ENCODE assay signal across 22 cellular contexts in the genomic region with DNA sequence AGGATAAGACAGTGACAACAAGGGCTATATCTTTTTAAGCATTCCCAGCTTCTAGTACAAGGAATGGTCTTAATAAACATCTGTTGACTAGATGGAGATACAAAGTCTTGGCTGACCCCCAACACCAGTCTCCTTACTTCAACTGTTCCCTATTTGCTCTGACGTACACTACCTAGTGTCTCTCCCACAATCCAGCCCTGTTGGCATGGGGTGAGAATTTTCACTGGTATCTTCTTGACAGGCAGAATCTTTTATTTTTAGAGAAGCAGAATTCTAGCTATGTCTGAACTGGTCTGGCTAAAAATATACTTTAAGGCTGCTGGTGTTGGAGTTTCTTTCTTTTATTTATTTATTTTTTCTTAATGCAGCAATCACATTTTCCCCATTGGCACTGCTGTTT.
"Had no signal": no experiment of that assay in that cellular context is flagged by ENCODE, and none has a peak within 500 bp of the region (broad histone marks: within the 10 kb centered on the region; RNA-seq: fewer than 3 reads in every experiment).

No MANE protein-coding gene starts in this region.

- H2AFZ ChIP-seq: hepatocyte had no signal

- H3K27ac Mint-ChIP-seq: activated CD8-positive, alpha-beta T cell treated with anti-CD3 and anti-CD28 coated beads, Interleukin-2, amount 10 ng/mL, durations not matched to agents 7 days and 5 days; activated naive CD8-positive, alpha-beta T cell treated with anti-CD3 and anti-CD28 coated beads, Interleukin-2, amount 50 U/mL, for 24 hours; activated T-helper 1 cell treated with anti-CD3 and anti-CD28 coated beads, Interleukin-12 subunit alpha, Interleukin-12 subunit beta, Interleukin-2, Interleukin-4 antibody, amounts not matched to agents 30 ng/mL and 10 ng/mL and 1 ng/mL, durations not matched to agents 14 hours and 24 hours and 36 hours; immature natural killer cell; memory B cell; type B pancreatic cell had no signal

- H3K27me3 Mint-ChIP-seq: activated naive CD8-positive, alpha-beta T cell treated with anti-CD3 and anti-CD28 coated beads, Interleukin-2, amount 50 U/mL, for 24 hours; memory B cell; type B pancreatic cell had no signal

- H3K36me3 ChIP-seq: cardiac muscle cell had no signal

- H3K4me2 ChIP-seq: hepatocyte had no signal

- H3K4me3 Mint-ChIP-seq: activated CD8-positive, alpha-beta T cell treated with anti-CD3 and anti-CD28 coated beads, Interleukin-2, amount 10 ng/mL, durations not matched to agents 7 days and 5 days; activated naive CD8-positive, alpha-beta T cell treated with anti-CD3 and anti-CD28 coated beads, Interleukin-2, amount 50 U/mL, for 24 hours; activated T-helper 1 cell treated with anti-CD3 and anti-CD28 coated beads, Interleukin-12 subunit alpha, Interleukin-12 subunit beta, Interleukin-2, Interleukin-4 antibody, amounts not matched to agents 30 ng/mL and 10 ng/mL and 1 ng/mL, durations not matched to agents 14 hours and 24 hours and 36 hours; immature natural killer cell; memory B cell; type B pancreatic cell had no signal

- ATAC-seq: activated CD8-positive, alpha-beta T cell treated with anti-CD3 and anti-CD28 coated beads, Interleukin-2, amount 10 ng/mL, durations not matched to agents 7 days and 5 days; activated naive CD8-positive, alpha-beta T cell treated with anti-CD3 and anti-CD28 coated beads, Interleukin-2, amount 50 U/mL, for 24 hours; left lung had no signal

- H3K4me3 ChIP-seq: cardiac muscle cell, hepatocyte, left lung, spleen, thoracic aorta, vagina had no signal

- H3K4me1 ChIP-seq: left lung, spleen, vagina had no signal

- H3K27me3 ChIP-seq: cardiac muscle cell, hepatocyte, left lung, spleen, vagina had no signal

- DNase-seq: activated CD4-positive, alpha-beta T cell treated with anti-CD3 and anti-CD28 coated beads for 1 hour; activated CD4-positive, alpha-beta T cell treated with anti-CD3 and anti-CD28 coated beads, Interleukin-2, amount 50 U/mL, for 1 hour; activated CD8-positive, alpha-beta T cell treated with anti-CD3 and anti-CD28 coated beads, Interleukin-2, amount 10 ng/mL, durations not matched to agents 7 days and 5 days; activated gamma-delta T cell; activated naive CD4-positive, alpha-beta T cell treated with anti-CD3 and anti-CD28 coated beads, Interleukin-2, amount 50 U/mL, for 16 hours; activated naive CD8-positive, alpha-beta T cell treated with anti-CD3 and anti-CD28 coated beads, Interleukin-2, amount 50 U/mL, for 24 hours; foreskin fibroblast; immature natural killer cell; left lung; occipital lobe; posterior cingulate gyrus; spleen; stimulated activated CD4-positive, alpha-beta T cell treated with anti-CD3 and anti-CD28 coated beads, Interleukin-4, amount 100 ng/mL, for 1 hour; stimulated activated naive CD4-positive, alpha-beta T cell; T-helper 9 cell had no signal

- H3K9me3 Mint-ChIP-seq: activated naive CD8-positive, alpha-beta T cell treated with anti-CD3 and anti-CD28 coated beads, Interleukin-2, amount 50 U/mL, for 24 hours; activated T-helper 1 cell treated with anti-CD3 and anti-CD28 coated beads, Interleukin-12 subunit alpha, Interleukin-12 subunit beta, Interleukin-2, Interleukin-4 antibody, amounts not matched to agents 30 ng/mL and 10 ng/mL and 1 ng/mL, durations not matched to agents 14 hours and 24 hours and 36 hours; immature natural killer cell; memory B cell; type B pancreatic cell had no signal

- H3K9me3 ChIP-seq: left lung, spleen, thoracic aorta, vagina had no signal

- H3K27ac ChIP-seq: cardiac muscle cell, hepatocyte, left lung, spleen, thoracic aorta, vagina had no signal

- H3K4me1 Mint-ChIP-seq: immature natural killer cell, memory B cell had no signal
